Comparison of ENCODE assay signal across 1 cellular context in genomic region chr2:239250216-239251071, GRCh38.
TF ChIP-seq lines count a peak whose summit lies in the region.

No MANE protein-coding gene starts in this region.

TF ChIP-seq in HCT116, 20 proteins besides CTCF, POLR2A, EP300 and RAD21 (continued from another document):
- no peak for TF ChIP-seq ZBTB33 (IDR thresholded peaks at IDR 0.05; ENCODE audit: extremely low read depth, insufficient replicate concordance, low read length)
